In the genomic region with DNA sequence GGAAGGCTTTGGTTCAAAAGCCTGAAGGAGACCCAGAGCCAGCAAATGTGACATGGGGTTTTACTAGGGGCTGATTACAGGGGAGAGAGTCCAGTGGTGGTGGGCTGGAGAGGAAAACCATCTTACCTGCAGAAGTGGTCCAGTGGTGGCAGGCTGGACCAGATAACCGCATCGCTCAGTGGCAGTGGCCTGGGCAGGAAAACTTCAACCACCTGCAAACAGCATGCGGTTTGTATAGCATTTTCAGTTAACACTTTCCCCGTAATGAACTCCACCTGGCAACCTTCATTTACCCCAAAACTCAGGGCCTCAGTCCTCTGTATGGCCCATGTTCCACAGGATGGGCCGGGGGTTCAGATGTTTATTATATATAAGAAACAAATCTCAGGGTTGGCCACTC, we compare ENCODE assay signal across 33 cellular contexts.
"Had no signal": no experiment of that assay in that cellular context is flagged by ENCODE, and none has a peak within 500 bp of the region (broad histone marks: within the 10 kb centered on the region; RNA-seq: fewer than 3 reads in every experiment).

No MANE protein-coding gene starts in this region.

- H3K9me3 Mint-ChIP-seq: activated CD4-positive, alpha-beta T cell treated with anti-CD3 and anti-CD28 coated beads, Interleukin-2, amount 10 ng/mL, durations not matched to agents 24 days and 14 days; activated naive CD8-positive, alpha-beta T cell treated with anti-CD3 and anti-CD28 coated beads for 36 hours; activated T-cell treated with anti-CD3 and anti-CD28 coated beads, Interleukin-2, amount 50 U/mL, for 4 hours; activated T-helper 1 cell treated with anti-CD3 and anti-CD28 coated beads, Interleukin-12 subunit alpha, Interleukin-12 subunit beta, Interleukin-2, Interleukin-4 antibody, amounts not matched to agents 30 ng/mL and 10 ng/mL and 1 ng/mL, durations not matched to agents 14 hours and 24 hours and 36 hours; activated T-helper 17 cell treated with anti-CD3 and anti-CD28 coated beads, Interleukin-2, amount 50 U/mL, for 72 hours had no signal

- H3K27ac ChIP-seq: adrenal gland, body of pancreas, brain microvascular endothelial cell, breast epithelium, VCaP had no signal

- H3K9me3 ChIP-seq: adrenal gland, body of pancreas, breast epithelium had no signal

- H3K4me1 Mint-ChIP-seq: activated B cell treated with CpG ODN at 0.5 μM for 24 hours; activated CD4-positive, alpha-beta T cell treated with anti-CD3 and anti-CD28 coated beads, Interleukin-2, amount 10 ng/mL, durations not matched to agents 24 days and 14 days; activated naive CD8-positive, alpha-beta T cell treated with anti-CD3 and anti-CD28 coated beads for 36 hours; activated T-helper 17 cell treated with anti-CD3 and anti-CD28 coated beads, Interleukin-2, amount 50 U/mL, for 72 hours; T-cell; T-helper 17 cell had no signal

- H3K27me3 Mint-ChIP-seq: activated B cell treated with CpG ODN at 0.5 μM for 24 hours; activated CD4-positive, alpha-beta memory T cell treated with anti-CD3 and anti-CD28 coated beads for 36 hours; activated CD4-positive, alpha-beta T cell treated with anti-CD3 and anti-CD28 coated beads, Interleukin-2, amount 10 ng/mL, durations not matched to agents 24 days and 14 days; activated CD8-positive, alpha-beta T cell treated with anti-CD3 and anti-CD28 coated beads for 36 hours; activated naive CD8-positive, alpha-beta T cell treated with anti-CD3 and anti-CD28 coated beads for 36 hours; activated T-helper 17 cell treated with anti-CD3 and anti-CD28 coated beads, Interleukin-2, amount 50 U/mL, for 72 hours; T-cell; T-helper 17 cell had no signal

- DNase-seq: activated B cell treated with CpG ODN at 0.5 μM for 24 hours; activated CD4-positive, alpha-beta memory T cell treated with anti-CD3 and anti-CD28 coated beads for 36 hours; activated CD4-positive, alpha-beta T cell treated with anti-CD3 and anti-CD28 coated beads for 4 hours; activated CD4-positive, alpha-beta T cell treated with anti-CD3 and anti-CD28 coated beads, Interleukin-2, amount 10 ng/mL, durations not matched to agents 24 days and 14 days; activated CD4-positive, alpha-beta T cell treated with anti-CD3 and anti-CD28 coated beads, Interleukin-2, amount 50 U/mL, for 1 hour; activated CD4-positive, alpha-beta T cell treated with anti-CD3 and anti-CD28 coated beads, Interleukin-2, amount 50 U/mL, for 4 hours; activated CD4-positive, CD25-positive, alpha-beta regulatory T cell treated with anti-CD3 and anti-CD28 coated beads, Interleukin-2, amount 50 U/mL, for 72 hours; activated CD8-positive, alpha-beta memory T cell treated with anti-CD3 and anti-CD28 coated beads, Interleukin-2, amount 50 U/mL, for 4 hours; activated CD8-positive, alpha-beta T cell treated with anti-CD3 and anti-CD28 coated beads for 36 hours; activated effector memory CD4-positive, alpha-beta T cell treated with anti-CD3 and anti-CD28 coated beads, Interleukin-2, amount 50 U/mL, for 16 hours; activated gamma-delta T cell treated with Interleukin-2 at 50 U/mL for 16 hours; activated naive CD4-positive, alpha-beta T cell; activated naive CD4-positive, alpha-beta T cell treated with anti-CD3 and anti-CD28 coated beads for 36 hours; activated naive CD4-positive, alpha-beta T cell treated with anti-CD3 and anti-CD28 coated beads, Interleukin-2, amount 50 U/mL, for 16 hours; activated naive CD8-positive, alpha-beta T cell treated with anti-CD3 and anti-CD28 coated beads for 36 hours; activated T-cell treated with anti-CD3 and anti-CD28 coated beads for 4 hours; activated T-cell treated with anti-CD3 and anti-CD28 coated beads, Interleukin-2, amount 50 U/mL, for 1 hour; activated T-cell treated with anti-CD3 and anti-CD28 coated beads, Interleukin-2, amount 50 U/mL, for 4 hours; activated T-cell treated with anti-CD3 and anti-CD28 coated beads, Interleukin-2, amount 50 U/mL, for 72 hours; adrenal gland; amniotic stem cell; aorta; body of pancreas; brain microvascular endothelial cell; central memory CD4-positive, alpha-beta T cell; T-cell; T-helper 17 cell; T1000 had no signal

- H3K4me1 ChIP-seq: adrenal gland, body of pancreas, breast epithelium had no signal

- H3K36me3 ChIP-seq: adrenal gland, brain microvascular endothelial cell, breast epithelium had no signal

- H3K36me3 Mint-ChIP-seq: activated CD4-positive, alpha-beta memory T cell treated with anti-CD3 and anti-CD28 coated beads for 36 hours; activated naive CD4-positive, alpha-beta T cell treated with anti-CD3 and anti-CD28 coated beads, Interleukin-2, amount 50 U/mL, for 72 hours; activated naive CD8-positive, alpha-beta T cell treated with anti-CD3 and anti-CD28 coated beads for 36 hours; T-cell had no signal

- H3K4me3 Mint-ChIP-seq: activated B cell treated with CpG ODN at 0.5 μM for 24 hours; activated CD4-positive, alpha-beta memory T cell treated with anti-CD3 and anti-CD28 coated beads for 36 hours; activated CD4-positive, alpha-beta T cell treated with anti-CD3 and anti-CD28 coated beads, Interleukin-2, amount 10 ng/mL, durations not matched to agents 24 days and 14 days; activated CD8-positive, alpha-beta T cell treated with anti-CD3 and anti-CD28 coated beads for 36 hours; activated naive CD4-positive, alpha-beta T cell treated with anti-CD3 and anti-CD28 coated beads for 36 hours; activated naive CD8-positive, alpha-beta T cell treated with anti-CD3 and anti-CD28 coated beads for 36 hours; activated T-cell treated with anti-CD3 and anti-CD28 coated beads, Interleukin-2, amount 50 U/mL, for 4 hours; activated T-cell treated with anti-CD3 and anti-CD28 coated beads, Interleukin-2, amount 50 U/mL, for 72 hours; activated T-helper 1 cell treated with anti-CD3 and anti-CD28 coated beads, Interleukin-12 subunit alpha, Interleukin-12 subunit beta, Interleukin-2, Interleukin-4 antibody, amounts not matched to agents 30 ng/mL and 10 ng/mL and 1 ng/mL, durations not matched to agents 14 hours and 24 hours and 36 hours; activated T-helper 17 cell treated with anti-CD3 and anti-CD28 coated beads, Interleukin-2, amount 50 U/mL, for 72 hours; T-cell; T-helper 17 cell had no signal

- ATAC-seq: activated CD8-positive, alpha-beta T cell treated with anti-CD3 and anti-CD28 coated beads for 36 hours; activated naive CD4-positive, alpha-beta T cell treated with anti-CD3 and anti-CD28 coated beads, Interleukin-2, amount 50 U/mL, for 72 hours; activated T-cell treated with anti-CD3 and anti-CD28 coated beads, Interleukin-2, amount 50 U/mL, for 4 hours; activated T-cell treated with anti-CD3 and anti-CD28 coated beads, Interleukin-2, amount 50 U/mL, for 72 hours; activated T-helper 17 cell treated with anti-CD3 and anti-CD28 coated beads, Interleukin-2, amount 50 U/mL, for 72 hours; body of pancreas; T-cell; T-helper 17 cell had no signal

- H3K4me3 ChIP-seq: adrenal gland, body of pancreas, breast epithelium had no signal

- H3K27me3 ChIP-seq: adrenal gland, body of pancreas, brain microvascular endothelial cell, breast epithelium had no signal

- H3K27ac Mint-ChIP-seq: activated B cell treated with CpG ODN at 0.5 μM for 24 hours; activated CD4-positive, alpha-beta memory T cell treated with anti-CD3 and anti-CD28 coated beads for 36 hours; activated CD4-positive, alpha-beta T cell treated with anti-CD3 and anti-CD28 coated beads, Interleukin-2, amount 10 ng/mL, durations not matched to agents 24 days and 14 days; activated CD8-positive, alpha-beta T cell treated with anti-CD3 and anti-CD28 coated beads for 36 hours; activated naive CD4-positive, alpha-beta T cell treated with anti-CD3 and anti-CD28 coated beads for 36 hours; activated naive CD4-positive, alpha-beta T cell treated with anti-CD3 and anti-CD28 coated beads, Interleukin-2, amount 50 U/mL, for 72 hours; activated naive CD8-positive, alpha-beta T cell treated with anti-CD3 and anti-CD28 coated beads for 36 hours; activated T-cell treated with anti-CD3 and anti-CD28 coated beads, Interleukin-2, amount 50 U/mL, for 72 hours; activated T-helper 1 cell treated with anti-CD3 and anti-CD28 coated beads, Interleukin-12 subunit alpha, Interleukin-12 subunit beta, Interleukin-2, Interleukin-4 antibody, amounts not matched to agents 30 ng/mL and 10 ng/mL and 1 ng/mL, durations not matched to agents 14 hours and 24 hours and 36 hours; activated T-helper 17 cell treated with anti-CD3 and anti-CD28 coated beads, Interleukin-2, amount 50 U/mL, for 72 hours; T-cell; T-helper 17 cell had no signal
